Comparison of ENCODE assay signal across 9 cellular contexts in the genomic region with DNA sequence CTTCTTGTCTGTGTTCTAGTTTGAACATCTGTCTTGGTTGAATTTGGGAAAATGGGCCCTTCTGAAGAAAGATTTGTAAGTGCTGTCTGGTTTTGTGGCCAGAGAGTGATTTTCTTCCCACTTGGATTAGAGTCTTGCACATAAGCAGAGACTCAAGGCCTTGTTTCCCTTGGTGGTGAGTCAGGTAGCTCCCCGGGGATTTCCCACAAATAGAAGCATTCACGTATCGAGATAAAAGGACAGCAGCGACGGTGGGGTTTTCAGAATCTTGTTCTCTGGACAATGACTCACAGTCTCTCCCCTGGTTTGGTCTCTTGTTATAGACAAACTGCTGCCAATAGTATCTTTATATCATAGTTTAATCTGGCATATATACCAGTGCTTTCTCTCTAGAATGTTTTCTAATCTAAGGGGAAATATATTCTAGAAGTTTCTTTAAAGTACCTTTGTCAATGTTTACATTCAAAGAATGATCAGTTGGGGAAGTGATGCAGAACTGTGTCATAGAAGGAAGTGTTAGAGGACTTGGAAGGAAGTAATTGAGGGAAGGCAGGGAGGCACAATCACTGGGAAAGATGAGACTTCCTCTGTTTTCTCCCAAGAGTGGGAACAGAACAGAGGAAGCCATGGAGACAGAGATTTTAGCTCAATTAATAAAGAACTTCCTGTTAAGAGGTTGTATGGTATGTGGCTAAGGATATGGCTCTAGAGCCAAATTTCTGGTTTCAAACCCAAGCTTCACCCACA. TPM values are rescaled to one million over a fixed set of nuclear protein-coding genes. Genes with fewer than 3 reads are reported as not detected.
DNase-seq lines count a peak whose midpoint lies in the region; ATAC-seq, FAIRE-seq and TF ChIP-seq lines count a peak whose summit lies in the region.
"Had no signal": no experiment of that assay in that cellular context is flagged by ENCODE, and none has a peak within 500 bp of the region (broad histone marks: within the 10 kb centered on the region; RNA-seq: fewer than 3 reads in every experiment).

No MANE protein-coding gene starts in this region.

- 76% methylated on average over 5 of the region's 5 CpGs for WGBS in HepG2 (ENCODE audit: low lambda C conversion rate)

- no peak overlapping the region for H2AFZ ChIP-seq in HepG2 (ENCODE audit: low read length)

- H3K9me3 ChIP-seq in HepG2 (ENCODE audit: low read length) = no peaks in the 10 kb centered on the region
- no peaks in the 10 kb centered on the region for H3K9me3 ChIP-seq in tibial artery

- TF ChIP-seq EP300 in HepG2 (IDR thresholded peaks at IDR 0.05; ENCODE audit: low read depth in 2 of 2, low read length in 2 of 2) = no peak
- no peak for TF ChIP-seq EP300 in HepG2 (CRISPR knock-in tag; IDR thresholded peaks at IDR 0.05; ENCODE audit: borderline replicate concordance)

- no TSS peak for BruUV-seq in HepG2 (replicated peaks; lab: Mats Ljungman, UMichigan)

- H3K4me3 Mint-ChIP-seq in activated naive CD8-positive, alpha-beta T cell = peak overlapping the region; percentile 62
- peak overlapping the region; percentile 27 for H3K4me3 Mint-ChIP-seq in stimulated activated naive CD8-positive, alpha-beta T cell treated with anti-CD3 and anti-CD28 coated beads, Interleukin-15, Interleukin-2, amounts not matched to agents 100 ng/mL and 50 ng/mL, for 24 hours

- H3K27ac Mint-ChIP-seq in activated naive CD8-positive, alpha-beta T cell = peak overlapping the region; percentile 93
- H3K27ac Mint-ChIP-seq in stimulated activated naive CD8-positive, alpha-beta T cell treated with anti-CD3 and anti-CD28 coated beads, Interleukin-15, Interleukin-2, amounts not matched to agents 100 ng/mL and 50 ng/mL, for 24 hours = peak overlapping the region; percentile 76

- no peak for TF ChIP-seq CTCF in HepG2 (CRISPR knock-in tag; IDR thresholded peaks at IDR 0.05)
- TF ChIP-seq CTCF in tibial artery (IDR thresholded peaks at IDR 0.05) = no peak

- CTCF ChIA-PET in HepG2 (lab: Yijun Ruan, JAX; ENCODE audit: low intra/inter-chr PET ratio, low total read pairs) = no interaction called here

- ATAC-seq in HepG2 (no peak), sciatic nerve (no peak)

- H3K4me1 Mint-ChIP-seq in activated naive CD8-positive, alpha-beta T cell (ENCODE audit: low read depth) = peaks cover 25% of the 10 kb centered on the region
- peaks cover 16% of the 10 kb centered on the region for H3K4me1 Mint-ChIP-seq in stimulated activated naive CD8-positive, alpha-beta T cell treated with anti-CD3 and anti-CD28 coated beads, Interleukin-15, Interleukin-2, amounts not matched to agents 100 ng/mL and 50 ng/mL, for 24 hours (ENCODE audit: low read depth)

- peaks cover 14% of the 10 kb centered on the region for H3K36me3 Mint-ChIP-seq in activated naive CD8-positive, alpha-beta T cell
- peaks cover 68% of the 10 kb centered on the region for H3K36me3 Mint-ChIP-seq in stimulated activated naive CD8-positive, alpha-beta T cell treated with anti-CD3 and anti-CD28 coated beads, Interleukin-15, Interleukin-2, amounts not matched to agents 100 ng/mL and 50 ng/mL, for 24 hours (ENCODE audit: low read depth)

- H3K27me3 ChIP-seq in HepG2 (ENCODE audit: control insufficient read depth in 1 of 2, insufficient read depth in 2 of 2, low read length in 2 of 2) (no peaks in the 10 kb centered on the region), tibial artery (no peaks in the 10 kb centered on the region)

- no peak overlapping the region for H3K4me2 ChIP-seq in HepG2 (ENCODE audit: low read depth, low read length)

- H4K20me1 ChIP-seq in HepG2 (ENCODE audit: insufficient read depth, low read length) = no peaks in the 10 kb centered on the region

- H3K27me3 Mint-ChIP-seq in activated naive CD8-positive, alpha-beta T cell = no peaks in the 10 kb centered on the region
- H3K27me3 Mint-ChIP-seq in stimulated activated naive CD8-positive, alpha-beta T cell treated with anti-CD3 and anti-CD28 coated beads, Interleukin-15, Interleukin-2, amounts not matched to agents 100 ng/mL and 50 ng/mL, for 24 hours = no peaks in the 10 kb centered on the region

- H3K27ac ChIP-seq in HepG2 (ENCODE audit: extremely low read length, insufficient read depth, low read length) (no peak overlapping the region), tibial artery (no peak overlapping the region)

- TF ChIP-seq POLR2A in HepG2 (IDR thresholded peaks at IDR 0.05; ENCODE audit: insufficient read depth in 1 of 2, low read depth in 2 of 2, low read length in 2 of 2) = no peak

- no peak for FAIRE-seq in HepG2 (lab: Jason Lieb, UNC)
- FAIRE-seq: G401.6 had no signal

- no peak for TF ChIP-seq RAD21 in HepG2 (CRISPR knock-in tag; IDR thresholded peaks at IDR 0.05)

- POLR2A ChIA-PET in HepG2 (lab: Yijun Ruan, JAX) = interaction anchor here (2.2 kb wide), 1 partner anchor 34 kb away, joined by 13 read pairs; the partner anchor contains the start of gene CDC42EP2

- intact Hi-C loops in HepG2 (cut with micrococcal nuclease; ENCODE audit: unreplicated experiment) = no loop called here
- intact Hi-C loops in tibial artery (cut with DNase I; ENCODE audit: low total_unique reads) = no loop called here
- intact Hi-C loops in sciatic nerve (cut with DNase I) = loop anchor here (5.0 kb wide), 1 partner anchor 37 kb away; no protein-coding TSS in a partner anchor

- DNase-seq in activated naive CD4-positive, alpha-beta T cell treated with Interleukin-2 at 50 U/mL for 16 hours = peak; percentile 61
- no peak for DNase-seq in activated naive CD4-positive, alpha-beta T cell (lab: John Stamatoyannopoulos, UW)
- DNase-seq in HepG2 (ENCODE audit: low spot score) (peak; percentile 24), tibial artery (no peak), retina (no peak), sciatic nerve (ENCODE audit: low spot score) (no peak)

- in situ Hi-C loops in HepG2 (cut with HindIII; ENCODE audit: extremely low pct_ligation_motif_present, low pct_unique_long_range_greater_than_20kb) = loop anchor here (5.0 kb wide), 1 partner anchor 37 kb away; no protein-coding TSS in a partner anchor

- H3K79me2 ChIP-seq in HepG2 (ENCODE audit: insufficient read depth, low read length) = no peaks in the 10 kb centered on the region

- H3K4me3 ChIP-seq in HepG2 (replicated peaks in 1 of 3; ENCODE audit: insufficient read depth in 1 of 3, low read depth in 2 of 3, low read length in 3 of 3) = no peak overlapping the region
- H3K4me3 ChIP-seq in tibial artery = no peak overlapping the region

- no peaks in the 10 kb centered on the region for H3K9me3 Mint-ChIP-seq in activated naive CD8-positive, alpha-beta T cell (ENCODE audit: low read depth)
- no peaks in the 10 kb centered on the region for H3K9me3 Mint-ChIP-seq in stimulated activated naive CD8-positive, alpha-beta T cell treated with anti-CD3 and anti-CD28 coated beads, Interleukin-15, Interleukin-2, amounts not matched to agents 100 ng/mL and 50 ng/mL, for 24 hours

- H3K36me3 ChIP-seq in HepG2 (replicated peaks in 1 of 2; ENCODE audit: control insufficient read depth in 1 of 2, insufficient read depth in 2 of 2, low read length in 2 of 2) (peaks cover 10 to 43% of the 10 kb centered on the region in 2 experiments; a peak in 4 of 5 replicates), tibial artery (peaks cover 9 to 52% (median 24%) of the 10 kb centered on the region in 3 donors)

- H3K4me1 ChIP-seq in HepG2 (ENCODE audit: insufficient read depth, low read length) (peaks cover 20% of the 10 kb centered on the region), tibial artery (peaks cover 0 to 7% (median under 1%) of the 10 kb centered on the region in 4 donors)

- H3K9ac ChIP-seq in HepG2 (ENCODE audit: insufficient read depth, low read depth, low read length) = no peak overlapping the region

RNA-seq across cellular contexts. Expression of gene POLA2, which starts 18.1 kb away (rescaled TPM):
- total RNA-seq in HepG2 (2016; rRNA removed; fragmentation: Illumina TruSeq; extraction: Trizol) (10.7 and 15.6 TPM in 2 replicates), sciatic nerve (5.5 TPM)
- 2.7 and 3.5 TPM in 2 replicates for total RNA-seq in HepG2 (2016; cell fraction: cytosol; rRNA removed; fragmentation: Illumina TruSeq; extraction: Trizol; ENCODE audit: low read depth)
- 13.9 and 14.3 TPM in 2 replicates for total RNA-seq in HepG2 (2016; cell fraction: insoluble cytoplasmic fraction; rRNA removed; fragmentation: Illumina TruSeq; extraction: Trizol)
- total RNA-seq in HepG2 (2016; cell fraction: membrane; rRNA removed; fragmentation: Illumina TruSeq; extraction: Trizol) = 3.6 and 4.5 TPM in 2 replicates
- 17.7 and 18.6 TPM in 2 replicates for total RNA-seq in HepG2 (2016; cell fraction: nucleus; rRNA removed; fragmentation: Illumina TruSeq; extraction: Trizol)
- 9.1 and 9.7 TPM in 2 replicates for polyA plus RNA-seq in HepG2 (2011; rRNA removed)
- 6.3 and 8.1 TPM in 2 replicates for polyA plus RNA-seq in HepG2 (2011; cell fraction: cytosol; rRNA removed)
- polyA plus RNA-seq in HepG2 (2011; cell fraction: nucleus; rRNA removed) = 8.7 and 12.1 TPM in 2 replicates
- 3.3 and 4.8 TPM in 2 replicates for polyA plus RNA-seq in HepG2 (2012)
- 0.57 and 0.88 TPM in 2 replicates for polyA plus RNA-seq in HepG2 (2016; cell fraction: cytosol; fragmentation: Illumina TruSeq; extraction: Trizol; ENCODE audit: low read depth)
- 18.2 and 18.8 TPM in 2 replicates for polyA plus RNA-seq in HepG2 (2016; cell fraction: insoluble cytoplasmic fraction; fragmentation: Illumina TruSeq; extraction: Trizol; ENCODE audit: low read depth)
- 2.6 and 3.0 TPM in 2 replicates for polyA plus RNA-seq in HepG2 (2016; cell fraction: membrane; fragmentation: Illumina TruSeq; extraction: Trizol; ENCODE audit: low read depth)
- 21.9 and 25.4 TPM in 2 replicates for polyA plus RNA-seq in HepG2 (2016; cell fraction: nucleus; fragmentation: Illumina TruSeq; extraction: Trizol; ENCODE audit: insufficient read depth, low read depth)
- 19.5 and 152 TPM in 2 replicates for polyA minus RNA-seq in HepG2 (2011; rRNA and poly(A)+ RNA removed; ENCODE audit: low replicate concordance)
- 3.6 and 4.1 TPM in 2 replicates for polyA minus RNA-seq in HepG2 (2011; cell fraction: cytosol; rRNA and poly(A)+ RNA removed)
- 11.4 and 14.9 TPM in 2 replicates for polyA minus RNA-seq in HepG2 (2011; cell fraction: nucleus; rRNA and poly(A)+ RNA removed)

RNA-seq across cellular contexts. Expression of gene CDC42EP2, which starts 34.8 kb away (rescaled TPM):
- total RNA-seq in HepG2 (2016; rRNA removed; fragmentation: Illumina TruSeq; extraction: Trizol) (2.5 and 7.1 TPM in 2 replicates), sciatic nerve (34.7 TPM)
- total RNA-seq in HepG2 (2016; cell fraction: cytosol; rRNA removed; fragmentation: Illumina TruSeq; extraction: Trizol; ENCODE audit: low read depth) = 5.9 and 6.4 TPM in 2 replicates
- 4.5 and 5.9 TPM in 2 replicates for total RNA-seq in HepG2 (2016; cell fraction: insoluble cytoplasmic fraction; rRNA removed; fragmentation: Illumina TruSeq; extraction: Trizol)
- 10.1 and 10.2 TPM in 2 replicates for total RNA-seq in HepG2 (2016; cell fraction: membrane; rRNA removed; fragmentation: Illumina TruSeq; extraction: Trizol)
- 4.2 and 5.2 TPM in 2 replicates for total RNA-seq in HepG2 (2016; cell fraction: nucleus; rRNA removed; fragmentation: Illumina TruSeq; extraction: Trizol)
- 2.3 and 4.2 TPM in 2 replicates for polyA plus RNA-seq in HepG2 (2011; rRNA removed)
- 1.4 and 1.9 TPM in 2 replicates for polyA plus RNA-seq in HepG2 (2011; cell fraction: cytosol; rRNA removed)
- polyA plus RNA-seq in HepG2 (2011; cell fraction: nucleus; rRNA removed) = 8.3 and 9.7 TPM in 2 replicates
- polyA plus RNA-seq in HepG2 (2012) = 3.4 and 7.2 TPM in 2 replicates
- 2.1 and 2.6 TPM in 2 replicates for polyA plus RNA-seq in HepG2 (2016; cell fraction: cytosol; fragmentation: Illumina TruSeq; extraction: Trizol; ENCODE audit: low read depth)
- 3.3 and 4.5 TPM in 2 replicates for polyA plus RNA-seq in HepG2 (2016; cell fraction: insoluble cytoplasmic fraction; fragmentation: Illumina TruSeq; extraction: Trizol; ENCODE audit: low read depth)
- polyA plus RNA-seq in HepG2 (2016; cell fraction: membrane; fragmentation: Illumina TruSeq; extraction: Trizol; ENCODE audit: low read depth) = 4.0 TPM in 2 replicates
- polyA plus RNA-seq in HepG2 (2016; cell fraction: nucleus; fragmentation: Illumina TruSeq; extraction: Trizol; ENCODE audit: insufficient read depth, low read depth) = 5.6 and 6.7 TPM in 2 replicates
- 29.3 and 50.7 TPM in 2 replicates for polyA minus RNA-seq in HepG2 (2011; rRNA and poly(A)+ RNA removed; ENCODE audit: low replicate concordance)
- polyA minus RNA-seq in HepG2 (2011; cell fraction: cytosol; rRNA and poly(A)+ RNA removed) = 3.2 and 5.1 TPM in 2 replicates
- polyA minus RNA-seq in HepG2 (2011; cell fraction: nucleus; rRNA and poly(A)+ RNA removed) = 15.8 and 18.4 TPM in 2 replicates

RNA-seq across cellular contexts. Expression of gene DPF2, which starts 53.8 kb away (rescaled TPM):
- 30.4 and 31.0 TPM in 2 replicates for total RNA-seq in HepG2 (2016; rRNA removed; fragmentation: Illumina TruSeq; extraction: Trizol)
- 6.9 and 8.6 TPM in 2 replicates for total RNA-seq in HepG2 (2016; cell fraction: cytosol; rRNA removed; fragmentation: Illumina TruSeq; extraction: Trizol; ENCODE audit: low read depth)
- 30.2 and 32.5 TPM in 2 replicates for total RNA-seq in HepG2 (2016; cell fraction: insoluble cytoplasmic fraction; rRNA removed; fragmentation: Illumina TruSeq; extraction: Trizol)
- total RNA-seq in HepG2 (2016; cell fraction: membrane; rRNA removed; fragmentation: Illumina TruSeq; extraction: Trizol) = 14.1 and 16.7 TPM in 2 replicates
- total RNA-seq in HepG2 (2016; cell fraction: nucleus; rRNA removed; fragmentation: Illumina TruSeq; extraction: Trizol) = 22.1 and 26.8 TPM in 2 replicates
- 20.4 and 21.0 TPM in 2 replicates for polyA plus RNA-seq in HepG2 (2011; rRNA removed)
- polyA plus RNA-seq in HepG2 (2011; cell fraction: cytosol; rRNA removed) = 18.8 and 20.8 TPM in 2 replicates
- polyA plus RNA-seq in HepG2 (2011; cell fraction: nucleus; rRNA removed) = 70.3 and 70.7 TPM in 2 replicates
- 24.2 and 26.4 TPM in 2 replicates for polyA plus RNA-seq in HepG2 (2012)
- polyA plus RNA-seq in HepG2 (2016; cell fraction: cytosol; fragmentation: Illumina TruSeq; extraction: Trizol; ENCODE audit: low read depth) = 3.8 and 3.9 TPM in 2 replicates
- 40.7 and 49.0 TPM in 2 replicates for polyA plus RNA-seq in HepG2 (2016; cell fraction: insoluble cytoplasmic fraction; fragmentation: Illumina TruSeq; extraction: Trizol; ENCODE audit: low read depth)
- 9.5 and 10.0 TPM in 2 replicates for polyA plus RNA-seq in HepG2 (2016; cell fraction: membrane; fragmentation: Illumina TruSeq; extraction: Trizol; ENCODE audit: low read depth)
- 56.7 and 57.4 TPM in 2 replicates for polyA plus RNA-seq in HepG2 (2016; cell fraction: nucleus; fragmentation: Illumina TruSeq; extraction: Trizol; ENCODE audit: insufficient read depth, low read depth)
- 48.9 and 49.9 TPM in 2 replicates for polyA minus RNA-seq in HepG2 (2011; rRNA and poly(A)+ RNA removed; ENCODE audit: low replicate concordance)
- polyA minus RNA-seq in HepG2 (2011; cell fraction: cytosol; rRNA and poly(A)+ RNA removed) = 18.2 and 18.4 TPM in 2 replicates
- polyA minus RNA-seq in HepG2 (2011; cell fraction: nucleus; rRNA and poly(A)+ RNA removed) = 31.2 and 43.3 TPM in 2 replicates
- 62.5 TPM for total RNA-seq in sciatic nerve

Comparison
In these comparisons a context has a peak if more than half of its experiments do, and no peak if none do; other contexts are left out.
1. DNase-seq: peak in activated naive CD4-positive, alpha-beta T cell treated with Interleukin-2 at 50 U/mL for 16 hours (single experiment) and HepG2 (single experiment); none in activated naive CD4-positive, alpha-beta T cell (0 of 4), tibial artery (0 of 2), retina (single experiment) and sciatic nerve (single experiment).